In the genomic region with DNA sequence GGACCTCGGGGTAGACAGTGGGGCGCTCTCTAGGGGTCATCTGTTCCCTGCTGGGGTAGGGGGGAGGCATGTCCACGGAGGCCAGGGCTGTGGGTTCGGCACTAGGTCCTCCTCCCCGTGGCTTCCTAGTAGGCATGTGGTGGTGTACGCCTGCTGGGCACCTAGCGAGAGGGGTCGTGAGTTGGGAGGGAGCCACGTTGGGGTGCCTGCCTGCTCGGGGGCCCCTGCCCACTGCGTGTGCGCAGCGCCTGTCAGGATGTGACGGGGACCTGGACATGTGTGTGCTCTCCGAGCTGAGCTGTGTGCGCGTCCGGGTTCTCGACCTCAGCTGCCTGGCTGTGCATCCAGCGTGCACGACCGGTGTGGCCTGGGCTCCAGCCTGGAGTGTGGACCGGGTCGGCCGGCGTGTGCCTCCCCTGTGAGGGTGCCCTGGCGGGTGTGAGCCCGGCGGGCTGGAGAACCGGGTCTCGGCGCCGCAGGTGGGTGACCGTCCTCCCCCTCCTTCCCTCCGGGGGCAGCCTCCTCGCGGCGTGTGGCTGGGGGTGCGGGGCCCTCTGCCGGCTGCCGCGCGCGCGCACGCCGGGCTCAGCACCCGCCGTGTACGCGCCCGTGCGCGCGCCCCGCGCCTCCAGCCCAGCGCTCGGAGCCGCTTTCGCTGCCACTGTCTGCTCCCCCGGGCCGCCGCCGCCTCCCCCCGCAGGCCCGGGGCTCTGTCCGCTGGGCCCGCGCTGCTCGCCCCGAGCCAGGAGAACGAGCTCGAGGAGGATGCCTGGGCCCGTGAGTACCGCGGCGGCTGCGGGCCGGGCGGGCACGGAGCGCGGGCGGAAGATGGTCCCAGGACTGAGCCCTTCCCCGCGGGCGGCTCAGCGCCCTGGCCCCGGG, we compare ENCODE assay signal across 1 cellular context.
TF ChIP-seq lines count a peak whose summit lies in the region.

A gene with protein sequence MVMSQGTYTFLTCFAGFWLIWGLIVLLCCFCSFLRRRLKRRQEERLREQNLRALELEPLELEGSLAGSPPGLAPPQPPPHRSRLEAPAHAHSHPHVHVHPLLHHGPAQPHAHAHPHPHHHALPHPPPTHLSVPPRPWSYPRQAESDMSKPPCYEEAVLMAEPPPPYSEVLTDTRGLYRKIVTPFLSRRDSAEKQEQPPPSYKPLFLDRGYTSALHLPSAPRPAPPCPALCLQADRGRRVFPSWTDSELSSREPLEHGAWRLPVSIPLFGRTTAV (plus strand): TSS at position 631 of the 882 bp plus-strand sequence. CDS start 8,254 bp downstream, outside the sequence.

TF ChIP-seq in K562, 482 proteins besides CTCF, POLR2A, EP300 and RAD21 (continued from another document and continues in another):
- TF ChIP-seq, protein P1, sequence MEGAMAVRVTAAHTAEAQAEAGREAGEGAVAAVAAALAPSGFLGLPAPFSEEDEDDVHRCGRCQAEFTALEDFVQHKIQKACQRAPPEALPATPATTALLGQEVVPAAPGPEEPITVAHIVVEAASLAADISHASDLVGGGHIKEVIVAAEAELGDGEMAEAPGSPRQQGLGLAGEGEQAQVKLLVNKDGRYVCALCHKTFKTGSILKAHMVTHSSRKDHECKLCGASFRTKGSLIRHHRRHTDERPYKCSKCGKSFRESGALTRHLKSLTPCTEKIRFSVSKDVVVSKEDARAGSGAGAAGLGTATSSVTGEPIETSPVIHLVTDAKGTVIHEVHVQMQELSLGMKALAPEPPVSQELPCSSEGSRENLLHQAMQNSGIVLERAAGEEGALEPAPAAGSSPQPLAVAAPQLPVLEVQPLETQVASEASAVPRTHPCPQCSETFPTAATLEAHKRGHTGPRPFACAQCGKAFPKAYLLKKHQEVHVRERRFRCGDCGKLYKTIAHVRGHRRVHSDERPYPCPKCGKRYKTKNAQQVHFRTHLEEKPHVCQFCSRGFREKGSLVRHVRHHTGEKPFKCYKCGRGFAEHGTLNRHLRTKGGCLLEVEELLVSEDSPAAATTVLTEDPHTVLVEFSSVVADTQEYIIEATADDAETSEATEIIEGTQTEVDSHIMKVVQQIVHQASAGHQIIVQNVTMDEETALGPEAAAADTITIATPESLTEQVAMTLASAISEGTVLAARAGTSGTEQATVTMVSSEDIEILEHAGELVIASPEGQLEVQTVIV (CRISPR knock-in tag; IDR thresholded peaks at IDR 0.05; ENCODE audit: borderline replicate concordance) = peak; percentile 34; the same call in 1 of the 2 replicates
- no peak for TF ChIP-seq KDM1A (IDR thresholded peaks at IDR 0.05)
- TF ChIP-seq FIP1L1 (IDR thresholded peaks at IDR 0.05; ENCODE audit: low read depth, low read length, poor library complexity, severe bottlenecking) = no peak
- TF ChIP-seq SMAD4 (CRISPR knock-in tag; conservative IDR thresholded peaks at IDR 0.05) = peak; percentile 76
- TF ChIP-seq, protein P2, sequence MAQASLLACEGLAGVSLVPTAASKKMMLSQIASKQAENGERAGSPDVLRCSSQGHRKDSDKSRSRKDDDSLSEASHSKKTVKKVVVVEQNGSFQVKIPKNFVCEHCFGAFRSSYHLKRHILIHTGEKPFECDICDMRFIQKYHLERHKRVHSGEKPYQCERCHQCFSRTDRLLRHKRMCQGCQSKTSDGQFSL (CRISPR knock-in tag; IDR thresholded peaks at IDR 0.05) = no peak; the same call in 1 of the 2 replicates
- TF ChIP-seq, protein P2 (tag; IDR thresholded peaks at IDR 0.05) = peak in 1 of 2 experiments; percentile 60; a peak in 2 of 4 replicates
- TF ChIP-seq ZNF23 (CRISPR knock-in tag; IDR thresholded peaks at IDR 0.05) = no peak
- TF ChIP-seq EGR1 (conservative IDR thresholded peaks at IDR 0.05) = no peak
- 0 out of 2 replicates have a peak, but pooled peaks have one; percentile 9 for TF ChIP-seq ZNF41 (CRISPR knock-in tag; conservative IDR thresholded peaks at IDR 0.05)
- peak; percentile 31 to 81; a peak in 3 of 4 replicates for TF ChIP-seq NONO (IDR thresholded peaks at IDR 0.05; ENCODE audit: low read depth in 2 of 2, low read length in 1 of 2)
- TF ChIP-seq RBFOX2 (IDR thresholded peaks at IDR 0.05; ENCODE audit: low read depth, low read length) = peak; percentile 56
- TF ChIP-seq, protein P3, sequence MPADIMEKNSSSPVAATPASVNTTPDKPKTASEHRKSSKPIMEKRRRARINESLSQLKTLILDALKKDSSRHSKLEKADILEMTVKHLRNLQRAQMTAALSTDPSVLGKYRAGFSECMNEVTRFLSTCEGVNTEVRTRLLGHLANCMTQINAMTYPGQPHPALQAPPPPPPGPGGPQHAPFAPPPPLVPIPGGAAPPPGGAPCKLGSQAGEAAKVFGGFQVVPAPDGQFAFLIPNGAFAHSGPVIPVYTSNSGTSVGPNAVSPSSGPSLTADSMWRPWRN (IDR thresholded peaks at IDR 0.05; ENCODE audit: low read depth) = no peak
- no peak for TF ChIP-seq GTF2E2 (tag; IDR thresholded peaks at IDR 0.05)
- no peak for TF ChIP-seq ETV1 (tag; conservative IDR thresholded peaks at IDR 0.05; ENCODE audit: low read depth)
- TF ChIP-seq GABPA (tag; conservative IDR thresholded peaks at IDR 0.05; ENCODE audit: low read depth) = peak; percentile 23; the same call in 1 of the 2 replicates
- TF ChIP-seq, protein P4, sequence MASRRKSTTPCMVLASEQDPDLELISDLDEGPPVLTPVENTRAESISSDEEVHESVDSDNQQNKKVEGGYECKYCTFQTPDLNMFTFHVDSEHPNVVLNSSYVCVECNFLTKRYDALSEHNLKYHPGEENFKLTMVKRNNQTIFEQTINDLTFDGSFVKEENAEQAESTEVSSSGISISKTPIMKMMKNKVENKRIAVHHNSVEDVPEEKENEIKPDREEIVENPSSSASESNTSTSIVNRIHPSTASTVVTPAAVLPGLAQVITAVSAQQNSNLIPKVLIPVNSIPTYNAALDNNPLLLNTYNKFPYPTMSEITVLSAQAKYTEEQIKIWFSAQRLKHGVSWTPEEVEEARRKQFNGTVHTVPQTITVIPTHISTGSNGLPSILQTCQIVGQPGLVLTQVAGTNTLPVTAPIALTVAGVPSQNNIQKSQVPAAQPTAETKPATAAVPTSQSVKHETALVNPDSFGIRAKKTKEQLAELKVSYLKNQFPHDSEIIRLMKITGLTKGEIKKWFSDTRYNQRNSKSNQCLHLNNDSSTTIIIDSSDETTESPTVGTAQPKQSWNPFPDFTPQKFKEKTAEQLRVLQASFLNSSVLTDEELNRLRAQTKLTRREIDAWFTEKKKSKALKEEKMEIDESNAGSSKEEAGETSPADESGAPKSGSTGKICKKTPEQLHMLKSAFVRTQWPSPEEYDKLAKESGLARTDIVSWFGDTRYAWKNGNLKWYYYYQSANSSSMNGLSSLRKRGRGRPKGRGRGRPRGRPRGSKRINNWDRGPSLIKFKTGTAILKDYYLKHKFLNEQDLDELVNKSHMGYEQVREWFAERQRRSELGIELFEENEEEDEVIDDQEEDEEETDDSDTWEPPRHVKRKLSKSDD (conservative IDR thresholded peaks at IDR 0.05; ENCODE audit: low read length) = no peak
- no peak for TF ChIP-seq YBX1 (IDR thresholded peaks at IDR 0.05)
- TF ChIP-seq KDM5B (IDR thresholded peaks at IDR 0.05; ENCODE audit: insufficient replicate concordance, low read depth, low read length) = peak; percentile 30
- TF ChIP-seq ZNF124 (CRISPR knock-in tag; IDR thresholded peaks at IDR 0.05) = no peak
- TF ChIP-seq, protein P5, sequence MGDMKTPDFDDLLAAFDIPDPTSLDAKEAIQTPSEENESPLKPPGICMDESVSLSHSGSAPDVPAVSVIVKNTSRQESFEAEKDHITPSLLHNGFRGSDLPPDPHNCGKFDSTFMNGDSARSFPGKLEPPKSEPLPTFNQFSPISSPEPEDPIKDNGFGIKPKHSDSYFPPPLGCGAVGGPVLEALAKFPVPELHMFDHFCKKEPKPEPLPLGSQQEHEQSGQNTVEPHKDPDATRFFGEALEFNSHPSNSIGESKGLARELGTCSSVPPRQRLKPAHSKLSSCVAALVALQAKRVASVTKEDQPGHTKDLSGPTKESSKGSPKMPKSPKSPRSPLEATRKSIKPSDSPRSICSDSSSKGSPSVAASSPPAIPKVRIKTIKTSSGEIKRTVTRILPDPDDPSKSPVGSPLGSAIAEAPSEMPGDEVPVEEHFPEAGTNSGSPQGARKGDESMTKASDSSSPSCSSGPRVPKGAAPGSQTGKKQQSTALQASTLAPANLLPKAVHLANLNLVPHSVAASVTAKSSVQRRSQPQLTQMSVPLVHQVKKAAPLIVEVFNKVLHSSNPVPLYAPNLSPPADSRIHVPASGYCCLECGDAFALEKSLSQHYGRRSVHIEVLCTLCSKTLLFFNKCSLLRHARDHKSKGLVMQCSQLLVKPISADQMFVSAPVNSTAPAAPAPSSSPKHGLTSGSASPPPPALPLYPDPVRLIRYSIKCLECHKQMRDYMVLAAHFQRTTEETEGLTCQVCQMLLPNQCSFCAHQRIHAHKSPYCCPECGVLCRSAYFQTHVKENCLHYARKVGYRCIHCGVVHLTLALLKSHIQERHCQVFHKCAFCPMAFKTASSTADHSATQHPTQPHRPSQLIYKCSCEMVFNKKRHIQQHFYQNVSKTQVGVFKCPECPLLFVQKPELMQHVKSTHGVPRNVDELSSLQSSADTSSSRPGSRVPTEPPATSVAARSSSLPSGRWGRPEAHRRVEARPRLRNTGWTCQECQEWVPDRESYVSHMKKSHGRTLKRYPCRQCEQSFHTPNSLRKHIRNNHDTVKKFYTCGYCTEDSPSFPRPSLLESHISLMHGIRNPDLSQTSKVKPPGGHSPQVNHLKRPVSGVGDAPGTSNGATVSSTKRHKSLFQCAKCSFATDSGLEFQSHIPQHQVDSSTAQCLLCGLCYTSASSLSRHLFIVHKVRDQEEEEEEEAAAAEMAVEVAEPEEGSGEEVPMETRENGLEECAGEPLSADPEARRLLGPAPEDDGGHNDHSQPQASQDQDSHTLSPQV (IDR thresholded peaks at IDR 0.05) = no peak
- TF ChIP-seq ZNF143 (CRISPR knock-in tag; IDR thresholded peaks at IDR 0.05) = no peak
- peak; percentile 8; the same call in 1 of the 2 replicates for TF ChIP-seq ZFX (CRISPR knock-in tag; IDR thresholded peaks at IDR 0.05)
- no peak for TF ChIP-seq NFRKB (IDR thresholded peaks at IDR 0.05; ENCODE audit: low read depth)
- 0 out of 2 replicates have a peak, but pooled peaks have one; percentile 20 for TF ChIP-seq ZSCAN29 (IDR thresholded peaks at IDR 0.05)
- TF ChIP-seq, protein P6, sequence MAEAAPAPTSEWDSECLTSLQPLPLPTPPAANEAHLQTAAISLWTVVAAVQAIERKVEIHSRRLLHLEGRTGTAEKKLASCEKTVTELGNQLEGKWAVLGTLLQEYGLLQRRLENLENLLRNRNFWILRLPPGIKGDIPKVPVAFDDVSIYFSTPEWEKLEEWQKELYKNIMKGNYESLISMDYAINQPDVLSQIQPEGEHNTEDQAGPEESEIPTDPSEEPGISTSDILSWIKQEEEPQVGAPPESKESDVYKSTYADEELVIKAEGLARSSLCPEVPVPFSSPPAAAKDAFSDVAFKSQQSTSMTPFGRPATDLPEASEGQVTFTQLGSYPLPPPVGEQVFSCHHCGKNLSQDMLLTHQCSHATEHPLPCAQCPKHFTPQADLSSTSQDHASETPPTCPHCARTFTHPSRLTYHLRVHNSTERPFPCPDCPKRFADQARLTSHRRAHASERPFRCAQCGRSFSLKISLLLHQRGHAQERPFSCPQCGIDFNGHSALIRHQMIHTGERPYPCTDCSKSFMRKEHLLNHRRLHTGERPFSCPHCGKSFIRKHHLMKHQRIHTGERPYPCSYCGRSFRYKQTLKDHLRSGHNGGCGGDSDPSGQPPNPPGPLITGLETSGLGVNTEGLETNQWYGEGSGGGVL (CRISPR knock-in tag; IDR thresholded peaks at IDR 0.05) = no peak
- TF ChIP-seq, protein P7, sequence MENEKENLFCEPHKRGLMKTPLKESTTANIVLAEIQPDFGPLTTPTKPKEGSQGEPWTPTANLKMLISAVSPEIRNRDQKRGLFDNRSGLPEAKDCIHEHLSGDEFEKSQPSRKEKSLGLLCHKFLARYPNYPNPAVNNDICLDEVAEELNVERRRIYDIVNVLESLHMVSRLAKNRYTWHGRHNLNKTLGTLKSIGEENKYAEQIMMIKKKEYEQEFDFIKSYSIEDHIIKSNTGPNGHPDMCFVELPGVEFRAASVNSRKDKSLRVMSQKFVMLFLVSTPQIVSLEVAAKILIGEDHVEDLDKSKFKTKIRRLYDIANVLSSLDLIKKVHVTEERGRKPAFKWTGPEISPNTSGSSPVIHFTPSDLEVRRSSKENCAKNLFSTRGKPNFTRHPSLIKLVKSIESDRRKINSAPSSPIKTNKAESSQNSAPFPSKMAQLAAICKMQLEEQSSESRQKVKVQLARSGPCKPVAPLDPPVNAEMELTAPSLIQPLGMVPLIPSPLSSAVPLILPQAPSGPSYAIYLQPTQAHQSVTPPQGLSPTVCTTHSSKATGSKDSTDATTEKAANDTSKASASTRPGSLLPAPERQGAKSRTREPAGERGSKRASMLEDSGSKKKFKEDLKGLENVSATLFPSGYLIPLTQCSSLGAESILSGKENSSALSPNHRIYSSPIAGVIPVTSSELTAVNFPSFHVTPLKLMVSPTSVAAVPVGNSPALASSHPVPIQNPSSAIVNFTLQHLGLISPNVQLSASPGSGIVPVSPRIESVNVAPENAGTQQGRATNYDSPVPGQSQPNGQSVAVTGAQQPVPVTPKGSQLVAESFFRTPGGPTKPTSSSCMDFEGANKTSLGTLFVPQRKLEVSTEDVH (IDR thresholded peaks at IDR 0.05; ENCODE audit: low read depth, partially characterized antibody) = peak; percentile 58
- TF ChIP-seq ZNF507 (tag; conservative IDR thresholded peaks at IDR 0.05) = no peak
- TF ChIP-seq ARID2 (IDR thresholded peaks at IDR 0.05) = no peak
- TF ChIP-seq, protein P8, sequence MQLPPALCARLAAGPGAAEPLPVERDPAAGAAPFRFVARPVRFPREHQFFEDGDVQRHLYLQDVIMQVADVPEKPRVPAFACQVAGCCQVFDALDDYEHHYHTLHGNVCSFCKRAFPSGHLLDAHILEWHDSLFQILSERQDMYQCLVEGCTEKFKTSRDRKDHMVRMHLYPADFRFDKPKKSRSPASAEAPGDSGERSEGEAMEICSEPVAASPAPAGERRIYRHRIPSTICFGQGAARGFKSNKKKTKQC (CRISPR knock-in tag; IDR thresholded peaks at IDR 0.05) = 0 out of 2 replicates have a peak, but pooled peaks have one; percentile 19
- no peak for TF ChIP-seq MEIS2 (IDR thresholded peaks at IDR 0.05; ENCODE audit: partially characterized antibody)
- peak in 1 of 2 experiments; percentile 26; a peak in 2 of 4 replicates for TF ChIP-seq SRF (CRISPR knock-in tag; IDR thresholded peaks at IDR 0.05)
- TF ChIP-seq ZKSCAN3 (CRISPR knock-in tag; IDR thresholded peaks at IDR 0.05) = no peak
- no peak; the same call in 1 of the 2 replicates for TF ChIP-seq ESRRB (CRISPR knock-in tag; IDR thresholded peaks at IDR 0.05; ENCODE audit: borderline replicate concordance)
- no peak for TF ChIP-seq ZNF589 (CRISPR knock-in tag; IDR thresholded peaks at IDR 0.05; ENCODE audit: low read depth)
- no peak for TF ChIP-seq JUN (IDR thresholded peaks at IDR 0.05; ENCODE audit: borderline replicate concordance, low read depth, low read length)
- TF ChIP-seq JUN (CRISPR knock-in tag; IDR thresholded peaks at IDR 0.05; ENCODE audit: borderline replicate concordance) = no peak
- peak; percentile 45 for TF ChIP-seq U2AF1 (optimal IDR thresholded peaks at IDR 0.05; ENCODE audit: low read depth, low read length)
- TF ChIP-seq SUPT5H (IDR thresholded peaks at IDR 0.05) = peak; percentile 85
- TF ChIP-seq, protein P9, sequence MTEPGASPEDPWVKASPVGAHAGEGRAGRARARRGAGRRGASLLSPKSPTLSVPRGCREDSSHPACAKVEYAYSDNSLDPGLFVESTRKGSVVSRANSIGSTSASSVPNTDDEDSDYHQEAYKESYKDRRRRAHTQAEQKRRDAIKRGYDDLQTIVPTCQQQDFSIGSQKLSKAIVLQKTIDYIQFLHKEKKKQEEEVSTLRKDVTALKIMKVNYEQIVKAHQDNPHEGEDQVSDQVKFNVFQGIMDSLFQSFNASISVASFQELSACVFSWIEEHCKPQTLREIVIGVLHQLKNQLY (CRISPR knock-in tag; conservative IDR thresholded peaks at IDR 0.05) = no peak
- no peak for TF ChIP-seq TAF9B (IDR thresholded peaks at IDR 0.05; ENCODE audit: partially characterized antibody)
